11 cellular contexts compared by ENCODE assay signal in genomic region chr4:76733380-76733779, GRCh38.
DNase-seq lines count a peak whose midpoint lies in the region; ATAC-seq and TF ChIP-seq lines count a peak whose summit lies in the region.
"Had no signal": no experiment of that assay in that cellular context is flagged by ENCODE, and none has a peak within 500 bp of the region (broad histone marks: within the 10 kb centered on the region; RNA-seq: fewer than 3 reads in every experiment).

No MANE protein-coding gene starts in this region.

- peaks cover 5% of the 10 kb centered on the region for H3K4me1 Mint-ChIP-seq in activated naive CD8-positive, alpha-beta T cell treated with anti-CD3 and anti-CD28 coated beads for 36 hours

- no peaks in the 10 kb centered on the region for H4K20me1 ChIP-seq in DOHH2 (ENCODE audit: control insufficient read depth, insufficient read depth, low read depth, low read length)

- no peak overlapping the region for H3K27ac ChIP-seq in DOHH2 (ENCODE audit: low read depth, low read length)
- H3K27ac ChIP-seq in RWPE1: no peak overlapping the region
- H3K27ac ChIP-seq: SJCRH30 had no signal

- no peak overlapping the region for H3K4me2 ChIP-seq in DOHH2 (ENCODE audit: low read length)

- H3K36me3 ChIP-seq in DOHH2 (ENCODE audit: control insufficient read depth, low read length) (no peaks in the 10 kb centered on the region), kidney epithelial cell (ENCODE audit: control insufficient read depth, insufficient read depth, low read length) (no peaks in the 10 kb centered on the region)

- peaks cover 22% of the 10 kb centered on the region for H3K27me3 ChIP-seq in DOHH2 (ENCODE audit: control insufficient read depth, low read length)
- H3K27me3 ChIP-seq in kidney epithelial cell (ENCODE audit: control insufficient read depth, insufficient read depth, low read length): no peaks in the 10 kb centered on the region
- H3K27me3 ChIP-seq: SJCRH30 had no signal

- peak; percentile 39 for DNase-seq in RWPE1 (ENCODE audit: low spot score)
- DNase-seq in kidney epithelial cell (ENCODE audit: low read depth): no peak
- no peak for DNase-seq in inferior parietal cortex (ENCODE audit: extremely low spot score)
- no peak for DNase-seq in NCI-H524 treated with DMSO at 0.1 percent for 48 hours (lab: John Stamatoyannopoulos, UW)
- no peak for DNase-seq in activated naive CD8-positive, alpha-beta T cell treated with anti-CD3 and anti-CD28 coated beads for 36 hours
- DNase-seq: activated effector memory CD4-positive, alpha-beta T cell treated with anti-CD3 and anti-CD28 coated beads, Interleukin-2, amount 50 U/mL, for 16 hours; stimulated activated CD4-positive, alpha-beta T cell treated with anti-CD3 and anti-CD28 coated beads, Interleukin-2, amount 100 ng/mL, for 24 hours had no signal

- POLR2A ChIA-PET in RWPE1 (lab: Yijun Ruan, JAX; ENCODE audit: low non-redundant PET): no interaction called here

- H3K9me3 ChIP-seq in DOHH2 (ENCODE audit: control insufficient read depth, insufficient read depth, low read length): no peaks in the 10 kb centered on the region
- H3K9me3 ChIP-seq: SJCRH30 had no signal

- H3K4me1 ChIP-seq in DOHH2 (ENCODE audit: control insufficient read depth, low read length): no peaks in the 10 kb centered on the region
- H3K4me1 ChIP-seq: SJCRH30 had no signal

- TF ChIP-seq CTCF in DOHH2 (IDR thresholded peaks at IDR 0.05; ENCODE audit: low read depth, low read length, poor library complexity, severe bottlenecking) (peak; percentile 35), LNCAP (IDR thresholded peaks at IDR 0.05) (peak; percentile 82), RWPE1 (conservative IDR thresholded peaks at IDR 0.05; ENCODE audit: low read depth) (peak; percentile 40), kidney epithelial cell (IDR thresholded peaks at IDR 0.05; ENCODE audit: insufficient read depth, low read length, poor library complexity, severe bottlenecking) (peak; percentile 45)

- no peaks in the 10 kb centered on the region for H3K36me3 Mint-ChIP-seq in activated naive CD8-positive, alpha-beta T cell treated with anti-CD3 and anti-CD28 coated beads for 36 hours

- H3K4me3 ChIP-seq in DOHH2 (ENCODE audit: low read length) (no peak overlapping the region), kidney epithelial cell (ENCODE audit: low read depth, low read length) (no peak overlapping the region)
- H3K4me3 ChIP-seq: SJCRH30 had no signal

- CTCF ChIA-PET in RWPE1 (lab: Yijun Ruan, JAX): interaction anchor here (0.5 to 1.2 kb wide), 3 partner anchors 18 to 727 kb away, joined by 3 to 7 read pairs (median 4); no protein-coding TSS in a partner anchor

- H3K27ac Mint-ChIP-seq in activated naive CD8-positive, alpha-beta T cell treated with anti-CD3 and anti-CD28 coated beads for 36 hours: no peak overlapping the region

- no peak for ATAC-seq in HG03469 (IDR thresholded peaks at IDR 0.05; ENCODE audit: unreplicated experiment)

- H3K9me2 ChIP-seq in DOHH2 (replicated peaks; ENCODE audit: control insufficient read depth, low read length): no peaks in the 10 kb centered on the region

- H3K9me3 Mint-ChIP-seq in activated naive CD8-positive, alpha-beta T cell treated with anti-CD3 and anti-CD28 coated beads for 36 hours: no peaks in the 10 kb centered on the region

- no peaks in the 10 kb centered on the region for H3K79me2 ChIP-seq in DOHH2 (ENCODE audit: control insufficient read depth, low read length)

- peaks cover 6% of the 10 kb centered on the region for H3K27me3 Mint-ChIP-seq in activated naive CD8-positive, alpha-beta T cell treated with anti-CD3 and anti-CD28 coated beads for 36 hours

- H3F3A ChIP-seq in DOHH2 (ENCODE audit: control insufficient read depth, insufficient read depth): no peaks in the 10 kb centered on the region

- no peak overlapping the region for H3K4me3 Mint-ChIP-seq in activated naive CD8-positive, alpha-beta T cell treated with anti-CD3 and anti-CD28 coated beads for 36 hours
